ENCODE assay signal across 28 cellular contexts in genomic region chr18:25451077-25451658, GRCh38.
"Had no signal": no experiment of that assay in that cellular context is flagged by ENCODE, and none has a peak within 500 bp of the region (broad histone marks: within the 10 kb centered on the region; RNA-seq: fewer than 3 reads in every experiment).

No MANE protein-coding gene starts in this region.

- FAIRE-seq: colon, endometrium, endothelial cell of umbilical vein, frontal cortex had no signal

- H3K36me3 ChIP-seq: colonic mucosa, esophagus muscularis mucosa, esophagus squamous epithelium, gastrocnemius medialis, gastroesophageal sphincter, heart left ventricle, heart right ventricle had no signal

- H3K27ac ChIP-seq: colonic mucosa, coronary artery, dorsolateral prefrontal cortex, epithelial cell of prostate, esophagus muscularis mucosa, esophagus squamous epithelium, foreskin keratinocyte, gastrocnemius medialis, gastroesophageal sphincter, heart left ventricle, heart right ventricle had no signal

- H3K4me3 ChIP-seq: colonic mucosa, coronary artery, dorsolateral prefrontal cortex, esophagus muscularis mucosa, esophagus squamous epithelium, gastrocnemius medialis, gastroesophageal sphincter, heart left ventricle, heart right ventricle had no signal

- H3K27me3 ChIP-seq: colonic mucosa, dorsolateral prefrontal cortex, esophagus muscularis mucosa, esophagus squamous epithelium, foreskin keratinocyte, gastrocnemius medialis, gastroesophageal sphincter, heart left ventricle, heart right ventricle had no signal

- H3K9me3 ChIP-seq: colonic mucosa, esophagus squamous epithelium, gastrocnemius medialis had no signal

- H3K4me1 ChIP-seq: colonic mucosa, esophagus muscularis mucosa, esophagus squamous epithelium, foreskin keratinocyte, gastrocnemius medialis, gastroesophageal sphincter had no signal

- ATAC-seq: effector memory CD8-positive, alpha-beta T cell; esophagus mucosa; foreskin keratinocyte; gastroesophageal sphincter; heart left ventricle; heart right ventricle had no signal

- DNase-seq: colonic mucosa; cortex of kidney; dermis blood vessel endothelial cell; dorsolateral prefrontal cortex; effector CD4-positive, alpha-beta T cell; effector CD8-positive, alpha-beta T cell; effector memory CD4-positive, alpha-beta T cell; effector memory CD8-positive, alpha-beta T cell; endodermal cell; erythroblast; esophagus squamous epithelium; foreskin fibroblast; foreskin keratinocyte; foreskin melanocyte; gastrocnemius medialis; glutamatergic neuron; head of caudate nucleus; heart left ventricle; heart right ventricle had no signal
